ENCODE assay signal across 1 cellular context in genomic region chr5:149995385-149996085, GRCh38.
TF ChIP-seq lines count a peak whose summit lies in the region.

No MANE protein-coding gene starts in this region.

TF ChIP-seq in HepG2, 621 proteins besides CTCF, POLR2A, EP300 and RAD21:
- no peak for TF ChIP-seq SP1 (IDR thresholded peaks at IDR 0.05)
- no peak for TF ChIP-seq SP1 (CRISPR knock-in tag; IDR thresholded peaks at IDR 0.05)
- TF ChIP-seq FIP1L1 (IDR thresholded peaks at IDR 0.05; ENCODE audit: borderline replicate concordance, insufficient read depth, low read depth, low read length): no peak
- no peak for TF ChIP-seq SIN3B (IDR thresholded peaks at IDR 0.05; ENCODE audit: low read length)
- no peak for TF ChIP-seq CREM (IDR thresholded peaks at IDR 0.05)
- no peak for TF ChIP-seq CREM (CRISPR knock-in tag; IDR thresholded peaks at IDR 0.05)
- TF ChIP-seq ZNF616 (CRISPR knock-in tag; IDR thresholded peaks at IDR 0.05; ENCODE audit: low read depth): no peak
- no peak for TF ChIP-seq ZNF747 (CRISPR knock-in tag; IDR thresholded peaks at IDR 0.05; ENCODE audit: borderline replicate concordance)
TF ChIP-seq in HepG2: peak in this region for 0.
